In genomic region chr16:27352026-27352425, GRCh38 we compare ENCODE assay signal across 12 cellular contexts. TPM values are rescaled to one million over a fixed set of nuclear protein-coding genes. Genes with fewer than 3 reads are reported as not detected.
"Had no signal": no experiment of that assay in that cellular context is flagged by ENCODE, and none has a peak within 500 bp of the region (broad histone marks: within the 10 kb centered on the region; RNA-seq: fewer than 3 reads in every experiment).

No MANE protein-coding gene starts in this region.

- H3K27ac Mint-ChIP-seq: nephron, WTC11 had no signal

- ATAC-seq: foreskin keratinocyte, sciatic nerve, WTC11 had no signal

- H3K4me3 Mint-ChIP-seq: nephron, WTC11 had no signal

- DNase-seq: activated CD4-positive, alpha-beta T cell treated with anti-CD3 and anti-CD28 coated beads, Interleukin-2, amount 50 U/mL, for 48 hours; foreskin keratinocyte; head of caudate nucleus; SJCRH30; spleen; stimulated activated CD4-positive, alpha-beta T cell treated with anti-CD3 and anti-CD28 coated beads, Interleukin-1b, Interleukin-23, amount 100 ng/mL, for 48 hours; stimulated activated naive CD4-positive, alpha-beta T cell; T1000 had no signal

- H3K9me3 Mint-ChIP-seq: nephron had no signal

RNA-seq across cellular contexts. Expression of gene IL21R, which starts 49.9 kb away (rescaled TPM):
- total RNA-seq: cardiac muscle cell had no signal
